Comparison of ENCODE assay signal across 9 cellular contexts in genomic region chr1:234069760-234070159, GRCh38.
DNase-seq lines count a peak whose midpoint lies in the region; ATAC-seq and TF ChIP-seq lines count a peak whose summit lies in the region.
"Had no signal": no experiment of that assay in that cellular context is flagged by ENCODE, and none has a peak within 500 bp of the region (broad histone marks: within the 10 kb centered on the region; RNA-seq: fewer than 3 reads in every experiment).

No MANE protein-coding gene starts in this region.

- H3K27me3 ChIP-seq in neural cell (ENCODE audit: insufficient read depth, low read depth, low read length) (no peaks in the 10 kb centered on the region), ascending aorta (no peaks in the 10 kb centered on the region)

- H3K4me2 ChIP-seq in neural cell (ENCODE audit: low read length): no peak overlapping the region

- DNase-seq in G401 (ENCODE audit: low spot score) (peak; percentile 73), LoVo (ENCODE audit: low spot score) (peak; percentile 28), T-helper 17 cell (no peak), GM10248 (ENCODE audit: extremely low spot score) (no peak), AG08396 (ENCODE audit: low spot score) (no peak), ascending aorta (ENCODE audit: low spot score in 2 of 2) (no peak)
- DNase-seq: activated CD4-positive, CD25-positive, alpha-beta regulatory T cell treated with anti-CD3 and anti-CD28 coated beads, Interleukin-2, amount 50 U/mL, for 72 hours; activated naive CD4-positive, alpha-beta T cell had no signal

- intact Hi-C loops in ascending aorta (cut with DNase I): loop anchor here (5.0 kb wide), 1 partner anchor 672 kb away; no protein-coding TSS in a partner anchor

- H3K27ac ChIP-seq in neural cell (ENCODE audit: low read length): no peak overlapping the region
- no peak overlapping the region for H3K27ac ChIP-seq in ascending aorta

- H3K9me3 ChIP-seq in T-helper 17 cell (ENCODE audit: control insufficient read depth, low read length, poor library complexity, severe bottlenecking) (no peaks in the 10 kb centered on the region), neural cell (ENCODE audit: low read length) (no peaks in the 10 kb centered on the region), ascending aorta (no peaks in the 10 kb centered on the region)

- H3K9ac ChIP-seq in neural cell (ENCODE audit: low read length): no peak overlapping the region

- CTCF ChIA-PET in GM10248 (lab: Yijun Ruan, JAX): interaction anchor here (1.1 to 6.7 kb wide), 3 partner anchors 630 to 674 kb away, joined by 3 to 42 read pairs (median 6); no protein-coding TSS in a partner anchor

- H3K27ac Mint-ChIP-seq in T-helper 17 cell: peak overlapping the region; percentile 29

- H3K79me2 ChIP-seq in neural cell (replicated peaks; ENCODE audit: insufficient read depth, low read length): no peaks in the 10 kb centered on the region

- no peaks in the 10 kb centered on the region for H3F3A ChIP-seq in neural cell (ENCODE audit: insufficient read depth, low read length, poor library complexity, severe bottlenecking)

- H3K9me2 ChIP-seq in neural cell (ENCODE audit: insufficient read depth, low read length): no peaks in the 10 kb centered on the region

- no peaks in the 10 kb centered on the region for H3K4me1 ChIP-seq in ascending aorta

- H3K4me1 Mint-ChIP-seq in T-helper 17 cell: peaks cover 5% of the 10 kb centered on the region

- H2AFZ ChIP-seq in neural cell (ENCODE audit: low read depth, low read length): no peak overlapping the region

- no peak for TF ChIP-seq CTCF in neural cell (IDR thresholded peaks at IDR 0.05; ENCODE audit: poor library complexity, severe bottlenecking)
- TF ChIP-seq CTCF in GM10248 (IDR thresholded peaks at IDR 0.05; ENCODE audit: control extremely low read depth, extremely low read depth, low read depth, missing control alignments): no peak
- no peak for TF ChIP-seq CTCF in ascending aorta (IDR thresholded peaks at IDR 0.05)

- in situ Hi-C loops in G401 (cut with HindIII; ENCODE audit: low sequenced_read_pairs): no loop called here

- TF ChIP-seq EP300 in neural cell (conservative IDR thresholded peaks at IDR 0.05; ENCODE audit: poor library complexity, severe bottlenecking): no peak

- H3K36me3 Mint-ChIP-seq in T-helper 17 cell (ENCODE audit: low read depth): no peaks in the 10 kb centered on the region

- POLR2A ChIA-PET in GM10248 (lab: Yijun Ruan, JAX): no interaction called here

- H3K4me3 Mint-ChIP-seq in T-helper 17 cell: no peak overlapping the region

- TF ChIP-seq RAD21 in neural cell (conservative IDR thresholded peaks at IDR 0.05): peak; percentile 29

- no peak overlapping the region for H3K4me3 ChIP-seq in neural cell (ENCODE audit: low read length)
- no peak overlapping the region for H3K4me3 ChIP-seq in ascending aorta

- H3K27me3 Mint-ChIP-seq in T-helper 17 cell: peaks cover 39% of the 10 kb centered on the region

- ATAC-seq in T-helper 17 cell: no peak

- H3K36me3 ChIP-seq in neural cell (ENCODE audit: insufficient read depth, low read length): no peaks in the 10 kb centered on the region
- H3K36me3 ChIP-seq in ascending aorta: no peaks in the 10 kb centered on the region

- H4K20me1 ChIP-seq in neural cell (ENCODE audit: insufficient read depth): no peaks in the 10 kb centered on the region

TF ChIP-seq in neural cell, 6 proteins besides CTCF, POLR2A, EP300 and RAD21:
- TF ChIP-seq EZH2 (IDR thresholded peaks at IDR 0.05; ENCODE audit: borderline replicate concordance, insufficient read depth, low read length, poor library complexity, severe bottlenecking): no peak
- no peak for TF ChIP-seq MXI1 (conservative IDR thresholded peaks at IDR 0.05; ENCODE audit: poor library complexity, severe bottlenecking)
- no peak for TF ChIP-seq REST (IDR thresholded peaks at IDR 0.05; ENCODE audit: borderline replicate concordance)
- TF ChIP-seq SMC3 (conservative IDR thresholded peaks at IDR 0.05; ENCODE audit: poor library complexity): no peak
- TF ChIP-seq TAF1 (IDR thresholded peaks at IDR 0.05; ENCODE audit: low read depth): no peak
- TF ChIP-seq POLR2AphosphoS5 (IDR thresholded peaks at IDR 0.05): no peak

Comparison
In these comparisons a context has a peak if more than half of its experiments do, and no peak if none do; other contexts are left out.
1. DNase-seq: peak in G401 (single experiment) and LoVo (single experiment); none in T-helper 17 cell (0 of 3), GM10248 (single experiment), AG08396 (single experiment) and ascending aorta (0 of 2).